Comparison of ENCODE assay signal across 26 cellular contexts in the genomic region with DNA sequence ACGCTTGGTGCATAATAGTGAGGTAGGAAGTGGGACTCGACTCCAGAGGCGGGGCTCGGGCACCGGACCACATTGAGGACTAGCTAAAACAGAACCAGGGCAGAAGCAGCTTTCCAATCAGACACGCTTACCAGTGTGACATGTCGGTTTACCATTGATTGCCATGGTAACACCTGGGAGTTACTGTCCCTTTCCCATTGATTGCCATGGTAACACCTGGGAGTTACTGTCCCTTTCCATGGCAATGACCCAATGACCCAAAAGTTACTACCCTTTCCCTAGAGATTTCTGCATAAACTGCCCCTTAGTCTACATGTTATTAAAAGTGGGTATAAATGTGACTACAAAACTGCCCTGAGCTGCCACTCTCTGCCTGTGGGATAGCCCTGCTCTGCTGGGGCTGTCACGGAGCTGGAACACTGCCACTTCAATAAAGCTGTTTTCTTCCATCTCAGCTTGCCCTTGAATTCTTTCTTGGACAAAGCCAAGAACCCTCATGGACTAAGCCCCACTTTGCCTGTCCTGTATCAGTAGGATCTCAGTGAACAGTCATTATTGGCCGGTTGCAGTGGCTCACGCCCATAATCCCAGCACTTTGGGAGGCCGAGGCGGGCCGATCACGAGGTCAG.
DNase-seq lines count a peak whose midpoint lies in the region; ATAC-seq, FAIRE-seq and TF ChIP-seq lines count a peak whose summit lies in the region.
"Had no signal": no experiment of that assay in that cellular context is flagged by ENCODE, and none has a peak within 500 bp of the region (broad histone marks: within the 10 kb centered on the region; RNA-seq: fewer than 3 reads in every experiment).

No MANE protein-coding gene starts in this region.

- no peaks in the 10 kb centered on the region for H3K27me3 Mint-ChIP-seq in astrocyte (ENCODE audit: low read depth, unreplicated experiment)
- H3K27me3 Mint-ChIP-seq in T-helper 2 cell treated with Interferon-gamma antibody and Interleukin-4, amounts not matched to agents 5 μg/mL and 100 μg/mL, for 36 hours (ENCODE audit: low read depth), result no peaks in the 10 kb centered on the region

- H3K4me3 ChIP-seq in astrocyte (ENCODE audit: insufficient read depth, low read depth, low read length), result no peak overlapping the region
- no peak overlapping the region for H3K4me3 ChIP-seq in endothelial cell of umbilical vein (replicated peaks in 1 of 3; ENCODE audit: insufficient read depth in 1 of 3, low read depth in 1 of 3, low read length in 3 of 3)
- H3K4me3 ChIP-seq in pancreas, result no peak overlapping the region
- H3K4me3 ChIP-seq: GM23248 had no signal

- dilution Hi-C loops in endothelial cell of umbilical vein (cut with MboI; ENCODE audit: extremely low pct_ligation_motif_present, low sequenced_read_pairs), result no loop called here

- no peaks in the 10 kb centered on the region for H3K9me3 Mint-ChIP-seq in astrocyte (ENCODE audit: unreplicated experiment)
- no peaks in the 10 kb centered on the region for H3K9me3 Mint-ChIP-seq in T-helper 2 cell treated with Interferon-gamma antibody and Interleukin-4, amounts not matched to agents 5 μg/mL and 100 μg/mL, for 36 hours

- intact Hi-C loops in endothelial cell of umbilical vein (cut with micrococcal nuclease) (loop anchor here (5.0 kb wide), 1 partner anchor 1365 kb away; no protein-coding TSS in a partner anchor), pancreas (cut with DNase I) (no loop called here)

- TF ChIP-seq CTCF in astrocyte (IDR thresholded peaks at IDR 0.05; ENCODE audit: insufficient read depth, low read depth, low read length), result no peak
- no peak for TF ChIP-seq CTCF in endothelial cell of umbilical vein (IDR thresholded peaks at IDR 0.05; ENCODE audit: extremely low read depth in 1 of 2, insufficient read depth in 1 of 2, low read depth in 1 of 2, low read length in 2 of 2)
- TF ChIP-seq CTCF in pancreas (IDR thresholded peaks at IDR 0.05), result no peak

- H3K27ac ChIP-seq in astrocyte (ENCODE audit: low read depth, low read length), result no peak overlapping the region
- peak overlapping the region; percentile 100 for H3K27ac ChIP-seq in endothelial cell of umbilical vein (ENCODE audit: insufficient read depth, low read depth, low read length)
- peak overlapping the region; percentile 73 to 93 (median 82) for H3K27ac ChIP-seq in pancreas
- H3K27ac ChIP-seq: 22Rv1, GM23248, HL-60 had no signal

- no peak for ATAC-seq in pancreas

- H2AFZ ChIP-seq in astrocyte (ENCODE audit: low read depth, low read length) (no peak overlapping the region), endothelial cell of umbilical vein (ENCODE audit: low read depth, low read length) (no peak overlapping the region)
- H2AFZ ChIP-seq: GM23248 had no signal

- H3K27me3 ChIP-seq in astrocyte (ENCODE audit: insufficient read depth, low read length), result no peaks in the 10 kb centered on the region
- no peaks in the 10 kb centered on the region for H3K27me3 ChIP-seq in endothelial cell of umbilical vein (ENCODE audit: control insufficient read depth in 2 of 2, insufficient read depth in 2 of 2, low read length in 2 of 2)
- no peaks in the 10 kb centered on the region for H3K27me3 ChIP-seq in pancreas
- H3K27me3 ChIP-seq: BE2C had no signal

- no peaks in the 10 kb centered on the region for H3K9me3 ChIP-seq in astrocyte (ENCODE audit: insufficient read depth, low read depth, low read length)
- no peaks in the 10 kb centered on the region for H3K9me3 ChIP-seq in endothelial cell of umbilical vein (replicated peaks; ENCODE audit: control insufficient read depth, insufficient read depth, low read length)
- H3K9me3 ChIP-seq in pancreas, result no peaks in the 10 kb centered on the region
- H3K9me3 ChIP-seq: BE2C had no signal

- CTCF ChIA-PET in endothelial cell of umbilical vein (lab: Charles Lee), result interaction anchor here (1.8 to 2.9 kb wide), 2 partner anchors 11 to 12 kb away, joined by 6 to 20 read pairs; no protein-coding TSS in a partner anchor

- H3K27ac Mint-ChIP-seq in astrocyte (ENCODE audit: unreplicated experiment), result peak overlapping the region; percentile 50
- no peak overlapping the region for H3K27ac Mint-ChIP-seq in T-helper 2 cell treated with Interferon-gamma antibody and Interleukin-4, amounts not matched to agents 5 μg/mL and 100 μg/mL, for 36 hours

- no peak for TF ChIP-seq POLR2A in endothelial cell of umbilical vein (IDR thresholded peaks at IDR 0.05; ENCODE audit: low read depth, low read length)

- no TSS peak for BruUV-seq in endothelial cell of umbilical vein (replicated peaks; lab: Mats Ljungman, UMichigan)

- H3K4me2 ChIP-seq in astrocyte (ENCODE audit: low read length), result no peak overlapping the region
- H3K4me2 ChIP-seq in endothelial cell of umbilical vein (ENCODE audit: insufficient read depth, low read length), result no peak overlapping the region

- H4K20me1 ChIP-seq in astrocyte (ENCODE audit: insufficient read depth, low read length) (no peaks in the 10 kb centered on the region), endothelial cell of umbilical vein (replicated peaks; ENCODE audit: control insufficient read depth, extremely low read depth, insufficient read depth, low read length) (no peaks in the 10 kb centered on the region)

- H3K9ac ChIP-seq in astrocyte (ENCODE audit: low read length) (no peak overlapping the region), endothelial cell of umbilical vein (replicated peaks; ENCODE audit: extremely low read depth, insufficient read depth, low read length) (no peak overlapping the region)
- H3K9ac ChIP-seq: GM23248 had no signal

- no peaks in the 10 kb centered on the region for H3K79me2 ChIP-seq in astrocyte (ENCODE audit: insufficient read depth, low read length)
- no peaks in the 10 kb centered on the region for H3K79me2 ChIP-seq in endothelial cell of umbilical vein (ENCODE audit: control insufficient read depth, insufficient read depth, low read length)

- H3K36me3 Mint-ChIP-seq in astrocyte (ENCODE audit: low read depth, unreplicated experiment), result peaks cover 20% of the 10 kb centered on the region
- peaks cover 7% of the 10 kb centered on the region for H3K36me3 Mint-ChIP-seq in T-helper 2 cell treated with Interferon-gamma antibody and Interleukin-4, amounts not matched to agents 5 μg/mL and 100 μg/mL, for 36 hours (ENCODE audit: low read depth)

- 88 to 89% methylated on average over 14 of the region's 14 CpGs for WGBS in pancreas, 2 donors

- H3K36me3 ChIP-seq in astrocyte (ENCODE audit: insufficient read depth, low read length) (no peaks in the 10 kb centered on the region), endothelial cell of umbilical vein (ENCODE audit: control insufficient read depth in 2 of 2, extremely low read depth in 1 of 2, insufficient read depth in 2 of 2, low read length in 2 of 2) (peaks cover 2 to 3% of the 10 kb centered on the region in 2 experiments), pancreas (peaks cover 0 to 4% (median 0%) of the 10 kb centered on the region in 3 donors)
- H3K36me3 ChIP-seq: BE2C had no signal

- no peak overlapping the region for H3K4me3 Mint-ChIP-seq in astrocyte (ENCODE audit: unreplicated experiment)
- H3K4me3 Mint-ChIP-seq in T-helper 2 cell treated with Interferon-gamma antibody and Interleukin-4, amounts not matched to agents 5 μg/mL and 100 μg/mL, for 36 hours, result no peak overlapping the region

- no peaks in the 10 kb centered on the region for H3K9me1 ChIP-seq in endothelial cell of umbilical vein (replicated peaks; ENCODE audit: control insufficient read depth, extremely low read depth, insufficient read depth, low read length)

- POLR2A ChIA-PET in endothelial cell of umbilical vein (lab: Charles Lee), result no interaction called here

- H3K4me1 Mint-ChIP-seq in astrocyte (ENCODE audit: low read depth, unreplicated experiment), result peaks cover 11% of the 10 kb centered on the region
- H3K4me1 Mint-ChIP-seq in T-helper 2 cell treated with Interferon-gamma antibody and Interleukin-4, amounts not matched to agents 5 μg/mL and 100 μg/mL, for 36 hours (ENCODE audit: low read depth), result no peaks in the 10 kb centered on the region

- no peak for FAIRE-seq in astrocyte (lab: Jason Lieb, UNC)
- FAIRE-seq in endothelial cell of umbilical vein (lab: Jason Lieb, UNC), result no peak
- no peak for FAIRE-seq in pancreas (lab: Jason Lieb, UNC)
- FAIRE-seq: G401.6, RCC 7860 had no signal

- DNase-seq in DMS53 (lab: John Stamatoyannopoulos, UW), result peak; percentile 26
- no peak for DNase-seq in DMS53 treated with DMSO at 0.1 percent for 48 hours (lab: John Stamatoyannopoulos, UW; ENCODE audit: unreplicated experiment)
- DNase-seq in astrocyte (ENCODE audit: low read depth), result no peak
- DNase-seq in endothelial cell of umbilical vein (ENCODE audit: low read depth, low spot score), result no peak
- no peak for DNase-seq in pancreas
- DNase-seq in NCI-H2196 treated with DMSO at 0.1 percent for 48 hours (lab: John Stamatoyannopoulos, UW; ENCODE audit: unreplicated experiment), result no peak
- DNase-seq in T-helper 2 cell treated with Interferon-gamma antibody and Interleukin-4, amounts not matched to agents 5 μg/mL and 100 μg/mL, for 36 hours (ENCODE audit: low spot score), result no peak
- no peak for DNase-seq in activated gamma-delta T cell treated with Interleukin-2 at 50 U/mL for 16 hours
- DNase-seq: ACHN, BE2C, DMS153, GM23248, H7, Kasumi-1, NCI-H1092 treated with DMSO at 0.1 percent for 48 hours, NCI-H1436, NCI-H187, NCI-H2081 treated with DMSO at 0.1 percent for 48 hours, NCI-H2171, NCI-H345, NCI-H510A treated with DMSO at 0.1 percent for 48 hours, NCI-H774 had no signal

- H3K4me1 ChIP-seq in astrocyte (ENCODE audit: insufficient read depth, low read length), result peaks cover 4% of the 10 kb centered on the region
- H3K4me1 ChIP-seq in endothelial cell of umbilical vein (ENCODE audit: control insufficient read depth, extremely low read depth, insufficient read depth, low read length), result peaks cover 34% of the 10 kb centered on the region
- peaks cover 7 to 20% (median 19%) of the 10 kb centered on the region in 3 donors for H3K4me1 ChIP-seq in pancreas
- H3K4me1 ChIP-seq: BE2C had no signal

TF ChIP-seq in endothelial cell of umbilical vein, 7 proteins besides CTCF, POLR2A, EP300 and RAD21:
- TF ChIP-seq MYC (IDR thresholded peaks at IDR 0.05; ENCODE audit: low read depth, low read length) (no peak), GATA2 (IDR thresholded peaks at IDR 0.05; ENCODE audit: insufficient read depth, insufficient read length, low read depth, low read length) (no peak), JUN (IDR thresholded peaks at IDR 0.05; ENCODE audit: borderline replicate concordance, insufficient read depth, insufficient read length, low read depth) (no peak), FOS (IDR thresholded peaks at IDR 0.05; ENCODE audit: borderline replicate concordance, insufficient read depth, low read length) (no peak), POLR2AphosphoS5 (IDR thresholded peaks at IDR 0.05; ENCODE audit: insufficient read depth, low read depth, low read length) (no peak), EZH2 (IDR thresholded peaks at IDR 0.05; ENCODE audit: borderline replicate concordance, low read depth, low read length, severe bottlenecking) (no peak)
- TF ChIP-seq, protein P1, sequence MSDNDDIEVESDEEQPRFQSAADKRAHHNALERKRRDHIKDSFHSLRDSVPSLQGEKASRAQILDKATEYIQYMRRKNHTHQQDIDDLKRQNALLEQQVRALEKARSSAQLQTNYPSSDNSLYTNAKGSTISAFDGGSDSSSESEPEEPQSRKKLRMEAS (IDR thresholded peaks at IDR 0.05; ENCODE audit: insufficient read depth, insufficient read length), result no peak
TF ChIP-seq in endothelial cell of umbilical vein: peak in this region for 0.
